1 cellular context compared by ENCODE assay signal in the genomic region with DNA sequence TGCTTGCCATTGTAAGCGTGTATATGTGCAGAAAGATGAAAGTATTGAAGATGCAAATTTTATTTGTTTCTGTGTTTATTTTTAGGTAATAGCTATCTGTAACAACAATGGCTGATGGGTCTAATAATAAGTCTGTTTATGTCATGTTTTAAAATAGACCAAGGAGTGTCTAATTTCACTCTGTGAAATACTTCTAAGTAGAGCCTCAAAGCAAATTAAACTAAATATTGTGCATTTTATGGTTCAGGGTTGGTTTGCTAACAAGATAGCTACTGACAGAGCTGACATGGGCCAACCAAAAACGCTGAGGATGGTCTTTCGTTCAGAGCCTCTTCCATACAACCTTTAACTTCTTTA.
TF ChIP-seq lines count a peak whose summit lies in the region.

No MANE protein-coding gene starts in this region.

TF ChIP-seq in GM23338, 12 proteins besides CTCF, POLR2A, EP300 and RAD21 (continued from another document):
- TF ChIP-seq, protein P1, sequence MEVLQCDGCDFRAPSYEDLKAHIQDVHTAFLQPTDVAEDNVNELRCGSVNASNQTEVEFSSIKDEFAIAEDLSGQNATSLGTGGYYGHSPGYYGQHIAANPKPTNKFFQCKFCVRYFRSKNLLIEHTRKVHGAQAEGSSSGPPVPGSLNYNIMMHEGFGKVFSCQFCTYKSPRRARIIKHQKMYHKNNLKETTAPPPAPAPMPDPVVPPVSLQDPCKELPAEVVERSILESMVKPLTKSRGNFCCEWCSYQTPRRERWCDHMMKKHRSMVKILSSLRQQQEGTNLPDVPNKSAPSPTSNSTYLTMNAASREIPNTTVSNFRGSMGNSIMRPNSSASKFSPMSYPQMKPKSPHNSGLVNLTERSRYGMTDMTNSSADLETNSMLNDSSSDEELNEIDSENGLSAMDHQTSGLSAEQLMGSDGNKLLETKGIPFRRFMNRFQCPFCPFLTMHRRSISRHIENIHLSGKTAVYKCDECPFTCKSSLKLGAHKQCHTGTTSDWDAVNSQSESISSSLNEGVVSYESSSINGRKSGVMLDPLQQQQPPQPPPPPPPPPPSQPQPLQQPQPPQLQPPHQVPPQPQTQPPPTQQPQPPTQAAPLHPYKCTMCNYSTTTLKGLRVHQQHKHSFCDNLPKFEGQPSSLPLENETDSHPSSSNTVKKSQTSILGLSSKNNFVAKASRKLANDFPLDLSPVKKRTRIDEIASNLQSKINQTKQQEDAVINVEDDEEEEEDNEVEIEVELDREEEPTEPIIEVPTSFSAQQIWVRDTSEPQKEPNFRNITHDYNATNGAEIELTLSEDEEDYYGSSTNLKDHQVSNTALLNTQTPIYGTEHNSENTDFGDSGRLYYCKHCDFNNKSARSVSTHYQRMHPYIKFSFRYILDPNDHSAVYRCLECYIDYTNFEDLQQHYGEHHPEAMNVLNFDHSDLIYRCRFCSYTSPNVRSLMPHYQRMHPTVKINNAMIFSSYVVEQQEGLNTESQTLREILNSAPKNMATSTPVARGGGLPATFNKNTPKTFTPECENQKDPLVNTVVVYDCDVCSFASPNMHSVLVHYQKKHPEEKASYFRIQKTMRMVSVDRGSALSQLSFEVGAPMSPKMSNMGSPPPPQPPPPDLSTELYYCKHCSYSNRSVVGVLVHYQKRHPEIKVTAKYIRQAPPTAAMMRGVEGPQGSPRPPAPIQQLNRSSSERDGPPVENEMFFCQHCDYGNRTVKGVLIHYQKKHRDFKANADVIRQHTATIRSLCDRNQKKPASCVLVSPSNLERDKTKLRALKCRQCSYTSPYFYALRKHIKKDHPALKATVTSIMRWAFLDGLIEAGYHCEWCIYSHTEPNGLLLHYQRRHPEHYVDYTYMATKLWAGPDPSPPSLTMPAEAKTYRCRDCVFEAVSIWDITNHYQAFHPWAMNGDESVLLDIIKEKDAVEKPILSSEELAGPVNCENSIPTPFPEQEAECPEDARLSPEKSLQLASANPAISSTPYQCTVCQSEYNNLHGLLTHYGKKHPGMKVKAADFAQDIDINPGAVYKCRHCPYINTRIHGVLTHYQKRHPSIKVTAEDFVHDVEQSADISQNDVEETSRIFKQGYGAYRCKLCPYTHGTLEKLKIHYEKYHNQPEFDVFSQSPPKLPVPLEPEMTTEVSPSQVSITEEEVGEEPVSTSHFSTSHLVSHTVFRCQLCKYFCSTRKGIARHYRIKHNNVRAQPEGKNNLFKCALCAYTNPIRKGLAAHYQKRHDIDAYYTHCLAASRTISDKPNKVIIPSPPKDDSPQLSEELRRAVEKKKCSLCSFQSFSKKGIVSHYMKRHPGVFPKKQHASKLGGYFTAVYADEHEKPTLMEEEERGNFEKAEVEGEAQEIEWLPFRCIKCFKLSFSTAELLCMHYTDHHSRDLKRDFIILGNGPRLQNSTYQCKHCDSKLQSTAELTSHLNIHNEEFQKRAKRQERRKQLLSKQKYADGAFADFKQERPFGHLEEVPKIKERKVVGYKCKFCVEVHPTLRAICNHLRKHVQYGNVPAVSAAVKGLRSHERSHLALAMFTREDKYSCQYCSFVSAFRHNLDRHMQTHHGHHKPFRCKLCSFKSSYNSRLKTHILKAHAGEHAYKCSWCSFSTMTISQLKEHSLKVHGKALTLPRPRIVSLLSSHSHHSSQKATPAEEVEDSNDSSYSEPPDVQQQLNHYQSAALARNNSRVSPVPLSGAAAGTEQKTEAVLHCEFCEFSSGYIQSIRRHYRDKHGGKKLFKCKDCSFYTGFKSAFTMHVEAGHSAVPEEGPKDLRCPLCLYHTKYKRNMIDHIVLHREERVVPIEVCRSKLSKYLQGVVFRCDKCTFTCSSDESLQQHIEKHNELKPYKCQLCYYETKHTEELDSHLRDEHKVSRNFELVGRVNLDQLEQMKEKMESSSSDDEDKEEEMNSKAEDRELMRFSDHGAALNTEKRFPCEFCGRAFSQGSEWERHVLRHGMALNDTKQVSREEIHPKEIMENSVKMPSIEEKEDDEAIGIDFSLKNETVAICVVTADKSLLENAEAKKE (CRISPR knock-in tag; IDR thresholded peaks at IDR 0.05), result no peak
- TF ChIP-seq, protein P2, sequence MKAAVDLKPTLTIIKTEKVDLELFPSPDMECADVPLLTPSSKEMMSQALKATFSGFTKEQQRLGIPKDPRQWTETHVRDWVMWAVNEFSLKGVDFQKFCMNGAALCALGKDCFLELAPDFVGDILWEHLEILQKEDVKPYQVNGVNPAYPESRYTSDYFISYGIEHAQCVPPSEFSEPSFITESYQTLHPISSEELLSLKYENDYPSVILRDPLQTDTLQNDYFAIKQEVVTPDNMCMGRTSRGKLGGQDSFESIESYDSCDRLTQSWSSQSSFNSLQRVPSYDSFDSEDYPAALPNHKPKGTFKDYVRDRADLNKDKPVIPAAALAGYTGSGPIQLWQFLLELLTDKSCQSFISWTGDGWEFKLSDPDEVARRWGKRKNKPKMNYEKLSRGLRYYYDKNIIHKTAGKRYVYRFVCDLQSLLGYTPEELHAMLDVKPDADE (IDR thresholded peaks at IDR 0.05), result no peak
- TF ChIP-seq ZNF331 (CRISPR knock-in tag; IDR thresholded peaks at IDR 0.05; ENCODE audit: low read depth), result no peak
